In the genomic region with DNA sequence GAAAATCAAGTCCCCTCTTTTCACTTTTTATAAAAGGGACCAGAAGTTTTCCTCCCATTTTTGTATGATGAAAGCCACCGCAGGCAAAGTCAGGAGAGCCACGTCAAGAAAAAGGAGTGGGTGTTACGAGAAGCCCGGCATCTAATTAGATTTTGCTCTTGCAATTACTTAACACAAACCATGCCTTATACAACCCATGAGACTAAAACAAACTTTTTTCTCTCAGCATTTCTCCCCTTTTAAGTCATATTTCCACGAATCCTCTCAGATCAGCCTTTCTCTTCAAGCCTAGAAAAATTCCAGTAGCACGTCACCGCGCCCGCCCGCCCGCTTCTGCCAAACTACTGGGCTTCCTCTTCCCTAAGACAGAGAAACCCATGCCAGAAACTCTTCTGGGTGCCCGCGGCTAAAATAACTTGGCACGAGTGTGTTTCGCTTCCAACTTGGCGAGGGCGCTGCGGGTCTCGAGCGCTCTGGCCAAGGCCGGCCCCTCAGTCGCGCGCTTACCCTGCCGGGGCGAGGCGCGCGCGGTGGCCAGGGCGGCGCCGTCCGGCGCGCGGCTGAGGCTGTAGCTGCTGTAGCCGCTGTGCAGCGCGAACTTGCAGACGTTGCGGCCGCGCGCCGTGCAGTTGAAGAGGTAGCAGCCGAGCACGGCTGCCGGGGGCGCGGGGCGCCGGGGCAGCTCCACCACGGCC, we compare ENCODE assay signal across 8 cellular contexts. TPM values are rescaled to one million over a fixed set of nuclear protein-coding genes. Genes with fewer than 3 reads are reported as not detected.
DNase-seq lines count a peak whose midpoint lies in the region; ATAC-seq lines count a peak whose summit lies in the region.

No MANE protein-coding gene starts in this region.

- H3K9me3 ChIP-seq in esophagus (ENCODE audit: control insufficient read depth in 2 of 2, insufficient read depth in 1 of 2, low read depth in 1 of 2, low read length in 1 of 2) (no peaks in the 10 kb centered on the region), stomach smooth muscle (ENCODE audit: control insufficient read depth in 2 of 2, low read length in 2 of 2) (no peaks in the 10 kb centered on the region)

- POLR2A ChIA-PET in activated CD4-positive, alpha-beta T cell treated with anti-CD3 and anti-CD28 coated beads for 36 hours (lab: Charles Lee), result interaction anchor here (0.5 kb wide), 1 partner anchor 16 kb away, joined by 5 read pairs; no protein-coding TSS in a partner anchor

- H3K36me3 Mint-ChIP-seq in activated CD4-positive, alpha-beta T cell treated with anti-CD3 and anti-CD28 coated beads for 36 hours (ENCODE audit: low read depth), result no peaks in the 10 kb centered on the region
- no peaks in the 10 kb centered on the region for H3K36me3 Mint-ChIP-seq in activated CD8-positive, alpha-beta memory T cell treated with anti-CD3 and anti-CD28 coated beads, Interleukin-2, amount 10 ng/mL, durations not matched to agents 7 days and 5 days

- H3K27me3 ChIP-seq in esophagus (ENCODE audit: control insufficient read depth in 1 of 2, insufficient read depth in 2 of 2, low read length in 2 of 2), result no peaks in the 10 kb centered on the region
- H3K27me3 ChIP-seq in stomach smooth muscle (ENCODE audit: control insufficient read depth in 1 of 2, insufficient read depth in 2 of 2, low read length in 2 of 2), result no peaks in the 10 kb centered on the region

- H3K4me1 ChIP-seq in esophagus (ENCODE audit: control insufficient read depth in 2 of 2, insufficient read depth in 2 of 2, low read length in 1 of 2) (peaks cover 2 to 21% of the 10 kb centered on the region in 2 donors), stomach smooth muscle (ENCODE audit: control insufficient read depth, insufficient read depth, low read length) (peaks cover 20% of the 10 kb centered on the region)

- intact Hi-C loops in activated CD4-positive, alpha-beta T cell treated with anti-CD3 and anti-CD28 coated beads for 36 hours (cut with DNase I, micrococcal nuclease), result loop anchor here in 1 of 2 experiments (10.0 kb wide), 1 partner anchor 138 kb away; no protein-coding TSS in a partner anchor

- ATAC-seq in activated CD4-positive, alpha-beta T cell treated with anti-CD3 and anti-CD28 coated beads for 36 hours, result peak; percentile 14
- peak; percentile 21 for ATAC-seq in HG02973 (IDR thresholded peaks at IDR 0.05; ENCODE audit: unreplicated experiment)
- ATAC-seq in activated CD8-positive, alpha-beta memory T cell treated with anti-CD3 and anti-CD28 coated beads, Interleukin-2, amount 10 ng/mL, durations not matched to agents 7 days and 5 days, result peak; percentile 24

- H3K4me3 ChIP-seq in esophagus (ENCODE audit: low read depth in 1 of 2, low read length in 2 of 2), result peak overlapping the region; percentile 72 to 76
- H3K4me3 ChIP-seq in stomach smooth muscle (ENCODE audit: low read length in 2 of 2), result peak overlapping the region; percentile 76 to 81

- CTCF ChIA-PET in activated CD4-positive, alpha-beta T cell treated with anti-CD3 and anti-CD28 coated beads for 36 hours (lab: Charles Lee), result interaction anchor here (0.8 to 1.4 kb wide), 6 partner anchors 9 to 115 kb away, joined by 3 to 4 read pairs (median 3); no protein-coding TSS in a partner anchor
- CTCF ChIA-PET in activated CD8-positive, alpha-beta memory T cell treated with anti-CD3 and anti-CD28 coated beads, Interleukin-2, amount 10 ng/mL, durations not matched to agents 7 days and 5 days (lab: Charles Lee), result interaction anchor here (0.9 to 1.6 kb wide), 5 partner anchors 10 to 113 kb away, joined by 3 to 6 read pairs (median 4); a partner anchor contains a TSS

- peak overlapping the region; percentile 5 for H3K27ac Mint-ChIP-seq in activated CD4-positive, alpha-beta T cell treated with anti-CD3 and anti-CD28 coated beads for 36 hours
- H3K27ac Mint-ChIP-seq in activated CD8-positive, alpha-beta memory T cell treated with anti-CD3 and anti-CD28 coated beads, Interleukin-2, amount 10 ng/mL, durations not matched to agents 7 days and 5 days, result peak overlapping the region; percentile 33

- H3K36me3 ChIP-seq in esophagus (ENCODE audit: control insufficient read depth in 2 of 2, insufficient read depth in 2 of 2, low read length in 1 of 2), result no peaks in the 10 kb centered on the region
- no peaks in the 10 kb centered on the region for H3K36me3 ChIP-seq in stomach smooth muscle (ENCODE audit: control insufficient read depth in 2 of 2, insufficient read depth in 2 of 2, low read length in 2 of 2)

- H3K27me3 Mint-ChIP-seq in activated CD4-positive, alpha-beta T cell treated with anti-CD3 and anti-CD28 coated beads for 36 hours, result peaks cover 9% of the 10 kb centered on the region
- H3K27me3 Mint-ChIP-seq in activated CD8-positive, alpha-beta memory T cell treated with anti-CD3 and anti-CD28 coated beads, Interleukin-2, amount 10 ng/mL, durations not matched to agents 7 days and 5 days, result peaks cover 23% of the 10 kb centered on the region

- H3K4me1 Mint-ChIP-seq in activated CD4-positive, alpha-beta T cell treated with anti-CD3 and anti-CD28 coated beads for 36 hours, result peaks cover 10% of the 10 kb centered on the region
- peaks cover 20% of the 10 kb centered on the region for H3K4me1 Mint-ChIP-seq in activated CD8-positive, alpha-beta memory T cell treated with anti-CD3 and anti-CD28 coated beads, Interleukin-2, amount 10 ng/mL, durations not matched to agents 7 days and 5 days

- DNase-seq in activated CD4-positive, alpha-beta T cell treated with anti-CD3 and anti-CD28 coated beads for 36 hours, result peak; percentile 59
- no peak for DNase-seq in activated CD4-positive, alpha-beta T cell treated with anti-CD3 and anti-CD28 coated beads for 1 hour
- peak; percentile 56 for DNase-seq in NCI-H2227 (lab: John Stamatoyannopoulos, UW; ENCODE audit: unreplicated experiment)
- peak; percentile 50 for DNase-seq in activated CD8-positive, alpha-beta memory T cell treated with anti-CD3 and anti-CD28 coated beads, Interleukin-2, amount 10 ng/mL, durations not matched to agents 7 days and 5 days
- DNase-seq in middle frontal gyrus (ENCODE audit: extremely low spot score, low spot score), result peak; percentile 40

- 1% methylated on average over 49 to 54 of the region's 54 CpGs for WGBS in esophagus, 2 donors

- H3K9ac ChIP-seq in stomach smooth muscle (ENCODE audit: low read length in 2 of 2), result peak overlapping the region; percentile 80

- H3K27ac ChIP-seq in esophagus (ENCODE audit: low read depth in 2 of 2, low read length in 1 of 2) (peak overlapping the region; percentile 91 to 96), stomach smooth muscle (ENCODE audit: low read length) (peak overlapping the region; percentile 79)

- H3K4me3 Mint-ChIP-seq in activated CD4-positive, alpha-beta T cell treated with anti-CD3 and anti-CD28 coated beads for 36 hours, result peak overlapping the region; percentile 68
- peak overlapping the region; percentile 74 for H3K4me3 Mint-ChIP-seq in activated CD8-positive, alpha-beta memory T cell treated with anti-CD3 and anti-CD28 coated beads, Interleukin-2, amount 10 ng/mL, durations not matched to agents 7 days and 5 days

- no peaks in the 10 kb centered on the region for H3K9me3 Mint-ChIP-seq in activated CD4-positive, alpha-beta T cell treated with anti-CD3 and anti-CD28 coated beads for 36 hours (ENCODE audit: low read depth)
- H3K9me3 Mint-ChIP-seq in activated CD8-positive, alpha-beta memory T cell treated with anti-CD3 and anti-CD28 coated beads, Interleukin-2, amount 10 ng/mL, durations not matched to agents 7 days and 5 days (ENCODE audit: low read depth), result no peaks in the 10 kb centered on the region

RNA-seq across cellular contexts. Expression of a gene that starts 1.1 kb away (rescaled TPM):
- 1 to 10 TPM; 5.1 TPM for total RNA-seq in activated CD4-positive, alpha-beta T cell treated with anti-CD3 and anti-CD28 coated beads for 36 hours
- 1 to 10 TPM; 2.9 to 3.1 TPM for total RNA-seq in activated CD8-positive, alpha-beta memory T cell treated with anti-CD3 and anti-CD28 coated beads, Interleukin-2, amount 10 ng/mL, durations not matched to agents 7 days and 5 days
- polyA plus RNA-seq in esophagus, result 10 to 100 TPM; 20.8 to 25.6 TPM

RNA-seq across cellular contexts. Expression of a gene that starts 34.9 kb away (rescaled TPM):
- total RNA-seq in activated CD4-positive, alpha-beta T cell treated with anti-CD3 and anti-CD28 coated beads for 36 hours, result not detected
- not detected for total RNA-seq in activated CD8-positive, alpha-beta memory T cell treated with anti-CD3 and anti-CD28 coated beads, Interleukin-2, amount 10 ng/mL, durations not matched to agents 7 days and 5 days
- polyA plus RNA-seq in esophagus, result 10 to 100 TPM; 25.1 to 72.5 TPM

RNA-seq across cellular contexts. Expression of a gene that starts 59.9 kb away (rescaled TPM):
- not detected for total RNA-seq in activated CD4-positive, alpha-beta T cell treated with anti-CD3 and anti-CD28 coated beads for 36 hours
- not detected for total RNA-seq in activated CD8-positive, alpha-beta memory T cell treated with anti-CD3 and anti-CD28 coated beads, Interleukin-2, amount 10 ng/mL, durations not matched to agents 7 days and 5 days
- polyA plus RNA-seq in esophagus, result 10 to 100 TPM in 1 of 2 donors, 1 to 10 TPM in 1; 8.9 to 21.2 TPM
